13 cellular contexts compared by ENCODE assay signal in genomic region chr20:4159765-4160490, GRCh38. TPM values are rescaled to one million over a fixed set of nuclear protein-coding genes. Genes with fewer than 3 reads are reported as not detected.
DNase-seq lines count a peak whose midpoint lies in the region; ATAC-seq and TF ChIP-seq lines count a peak whose summit lies in the region.
"Had no signal": no experiment of that assay in that cellular context is flagged by ENCODE, and none has a peak within 500 bp of the region (broad histone marks: within the 10 kb centered on the region; RNA-seq: fewer than 3 reads in every experiment).

No MANE protein-coding gene starts in this region.

- no peaks in the 10 kb centered on the region for H3K36me3 Mint-ChIP-seq in activated T-cell treated with anti-CD3 and anti-CD28 coated beads, Interleukin-2, amount 50 U/mL, for 24 hours (ENCODE audit: low read depth)
- H3K36me3 Mint-ChIP-seq in activated CD8-positive, alpha-beta T cell treated with anti-CD3 and anti-CD28 coated beads for 36 hours (ENCODE audit: low read depth) = no peaks in the 10 kb centered on the region

- no peak for DNase-seq in activated T-cell treated with anti-CD3 and anti-CD28 coated beads, Interleukin-2, amount 50 U/mL, for 24 hours
- DNase-seq in activated T-cell treated with anti-CD3 and anti-CD28 coated beads, Interleukin-2, amount 50 U/mL, for 1 hour = no peak
- no peak for DNase-seq in activated CD8-positive, alpha-beta T cell treated with anti-CD3 and anti-CD28 coated beads for 36 hours
- DNase-seq in left kidney (ENCODE audit: low read depth, low spot score) (peak; percentile 55), iPS-NIHi11 (ENCODE audit: low spot score) (no peak)
- DNase-seq: activated CD4-positive, alpha-beta T cell treated with anti-CD3 and anti-CD28 coated beads, Interleukin-2, amount 50 U/mL, for 4 hours; NCI-H2081 treated with DMSO at 0.1 percent for 48 hours; NCI-H774; trophoblast cell had no signal

- CTCF ChIA-PET in activated CD8-positive, alpha-beta T cell treated with anti-CD3 and anti-CD28 coated beads for 36 hours (lab: Charles Lee) = interaction anchor here (1.5 kb wide), 1 partner anchor 52 kb away, joined by 4 read pairs; no protein-coding TSS in a partner anchor

- POLR2A ChIA-PET in activated CD8-positive, alpha-beta T cell treated with anti-CD3 and anti-CD28 coated beads for 36 hours (lab: Charles Lee) = no interaction called here

- peak overlapping the region; percentile 92 for H3K27ac ChIP-seq in temporal lobe (ENCODE audit: low read depth, low read length)

- no peak for ATAC-seq in activated CD8-positive, alpha-beta T cell treated with anti-CD3 and anti-CD28 coated beads for 36 hours
- ATAC-seq in HG02852 (IDR thresholded peaks at IDR 0.05; ENCODE audit: unreplicated experiment) = no peak
- no peak for ATAC-seq in GM21737 (IDR thresholded peaks at IDR 0.05; ENCODE audit: unreplicated experiment)

- intact Hi-C loops in activated CD8-positive, alpha-beta T cell treated with anti-CD3 and anti-CD28 coated beads for 36 hours (cut with micrococcal nuclease) = no loop called here

- peaks cover 21% of the 10 kb centered on the region for H3K4me1 Mint-ChIP-seq in activated T-cell treated with anti-CD3 and anti-CD28 coated beads, Interleukin-2, amount 50 U/mL, for 24 hours (ENCODE audit: low read depth)
- peaks cover 26% of the 10 kb centered on the region for H3K4me1 Mint-ChIP-seq in activated CD8-positive, alpha-beta T cell treated with anti-CD3 and anti-CD28 coated beads for 36 hours (ENCODE audit: low read depth)

- H3K4me3 Mint-ChIP-seq in activated T-cell treated with anti-CD3 and anti-CD28 coated beads, Interleukin-2, amount 50 U/mL, for 24 hours = no peak overlapping the region
- H3K4me3 Mint-ChIP-seq in activated CD8-positive, alpha-beta T cell treated with anti-CD3 and anti-CD28 coated beads for 36 hours = no peak overlapping the region

- H3K9me3 Mint-ChIP-seq in activated T-cell treated with anti-CD3 and anti-CD28 coated beads, Interleukin-2, amount 50 U/mL, for 24 hours = no peaks in the 10 kb centered on the region
- no peaks in the 10 kb centered on the region for H3K9me3 Mint-ChIP-seq in activated CD8-positive, alpha-beta T cell treated with anti-CD3 and anti-CD28 coated beads for 36 hours

- peaks cover 11% of the 10 kb centered on the region for H3K27me3 Mint-ChIP-seq in activated T-cell treated with anti-CD3 and anti-CD28 coated beads, Interleukin-2, amount 50 U/mL, for 24 hours
- peaks cover 12% of the 10 kb centered on the region for H3K27me3 Mint-ChIP-seq in activated CD8-positive, alpha-beta T cell treated with anti-CD3 and anti-CD28 coated beads for 36 hours
- H3K27me3 Mint-ChIP-seq: progenitor cell of endocrine pancreas had no signal

- H3K27ac Mint-ChIP-seq in activated T-cell treated with anti-CD3 and anti-CD28 coated beads, Interleukin-2, amount 50 U/mL, for 24 hours = peak overlapping the region; percentile 87
- H3K27ac Mint-ChIP-seq in activated CD8-positive, alpha-beta T cell treated with anti-CD3 and anti-CD28 coated beads for 36 hours = peak overlapping the region; percentile 9

- TF ChIP-seq CTCF in activated CD8-positive, alpha-beta T cell treated with anti-CD3 and anti-CD28 coated beads for 36 hours (IDR thresholded peaks at IDR 0.05) = no peak

RNA-seq across cellular contexts. Expression of gene SMOX, which starts 11.3 kb away (rescaled TPM):
- total RNA-seq in activated CD8-positive, alpha-beta T cell treated with anti-CD3 and anti-CD28 coated beads for 36 hours = 1 to 10 TPM; 7.0 to 8.4 TPM
- total RNA-seq in temporal lobe = 7.6 TPM
